In genomic region chr15:99057697-99058420, GRCh38 we compare ENCODE assay signal across 10 cellular contexts. TPM values are rescaled to one million over a fixed set of nuclear protein-coding genes. Genes with fewer than 3 reads are reported as not detected.
DNase-seq lines count a peak whose midpoint lies in the region; ATAC-seq lines count a peak whose summit lies in the region.
"Had no signal": no experiment of that assay in that cellular context is flagged by ENCODE, and none has a peak within 500 bp of the region (broad histone marks: within the 10 kb centered on the region; RNA-seq: fewer than 3 reads in every experiment).

No MANE protein-coding gene starts in this region.

- H3K4me3 Mint-ChIP-seq in activated CD4-positive, alpha-beta T cell treated with anti-CD3 and anti-CD28 coated beads, Interleukin-2, amount 10 ng/mL, durations not matched to agents 7 days and 5 days: peak overlapping the region; percentile 60
- peak overlapping the region; percentile 70 for H3K4me3 Mint-ChIP-seq in activated T-helper 17 cell treated with anti-CD3 and anti-CD28 coated beads, Interleukin-2, amount 50 U/mL, for 72 hours
- H3K4me3 Mint-ChIP-seq in immature natural killer cell: peak overlapping the region; percentile 70 to 78 (median 73)

- no peak for ATAC-seq in activated T-helper 17 cell treated with anti-CD3 and anti-CD28 coated beads, Interleukin-2, amount 50 U/mL, for 72 hours (replicated peaks)

- H3K4me3 ChIP-seq in thymus (ENCODE audit: low read length): no peak overlapping the region

- no peaks in the 10 kb centered on the region for H3K9me3 ChIP-seq in thymus (ENCODE audit: control insufficient read depth)
- H3K9me3 ChIP-seq: adrenal gland had no signal

- no peak for DNase-seq in activated CD4-positive, alpha-beta T cell treated with anti-CD3 and anti-CD28 coated beads, Interleukin-2, amount 10 ng/mL, durations not matched to agents 7 days and 5 days
- DNase-seq in activated CD4-positive, alpha-beta T cell treated with anti-CD3 and anti-CD28 coated beads for 1 hour: no peak
- no peak for DNase-seq in immature natural killer cell
- no peak for DNase-seq in NCI-H1694 treated with DMSO at 0.1 percent for 48 hours (lab: John Stamatoyannopoulos, UW)
- no peak for DNase-seq in T-helper 9 cell
- no peak for DNase-seq in cerebellar nuclear complex (lab: John Stamatoyannopoulos, UW)
- DNase-seq: stimulated activated CD4-positive, alpha-beta T cell treated with anti-CD3 and anti-CD28 coated beads, Interleukin-1b, Interleukin-23, amount 100 ng/mL, for 48 hours had no signal

- H3K9me3 Mint-ChIP-seq in activated CD4-positive, alpha-beta T cell treated with anti-CD3 and anti-CD28 coated beads, Interleukin-2, amount 10 ng/mL, durations not matched to agents 7 days and 5 days: no peaks in the 10 kb centered on the region
- H3K9me3 Mint-ChIP-seq in activated T-helper 17 cell treated with anti-CD3 and anti-CD28 coated beads, Interleukin-2, amount 50 U/mL, for 72 hours: no peaks in the 10 kb centered on the region
- no peaks in the 10 kb centered on the region for H3K9me3 Mint-ChIP-seq in immature natural killer cell

- no peaks in the 10 kb centered on the region for H3K36me3 ChIP-seq in thymus (ENCODE audit: control insufficient read depth, insufficient read depth)
- H3K36me3 ChIP-seq: adrenal gland had no signal

- POLR2A ChIA-PET in activated CD4-positive, alpha-beta T cell treated with anti-CD3 and anti-CD28 coated beads, Interleukin-2, amount 10 ng/mL, durations not matched to agents 7 days and 5 days (lab: Charles Lee): no interaction called here

- 46% methylated on average over 20 of the region's 20 CpGs for WGBS in thymus

- H3K4me1 Mint-ChIP-seq in activated CD4-positive, alpha-beta T cell treated with anti-CD3 and anti-CD28 coated beads, Interleukin-2, amount 10 ng/mL, durations not matched to agents 7 days and 5 days: peaks cover 8% of the 10 kb centered on the region
- no peaks in the 10 kb centered on the region for H3K4me1 Mint-ChIP-seq in activated T-helper 17 cell treated with anti-CD3 and anti-CD28 coated beads, Interleukin-2, amount 50 U/mL, for 72 hours
- peaks cover 12 to 23% of the 10 kb centered on the region in 2 donors for H3K4me1 Mint-ChIP-seq in immature natural killer cell

- peak overlapping the region; percentile 75 for H3K27ac ChIP-seq in thymus (ENCODE audit: low read depth)

- H3K27ac Mint-ChIP-seq in activated CD4-positive, alpha-beta T cell treated with anti-CD3 and anti-CD28 coated beads, Interleukin-2, amount 10 ng/mL, durations not matched to agents 7 days and 5 days: no peak overlapping the region
- no peak overlapping the region for H3K27ac Mint-ChIP-seq in activated T-helper 17 cell treated with anti-CD3 and anti-CD28 coated beads, Interleukin-2, amount 50 U/mL, for 72 hours
- H3K27ac Mint-ChIP-seq in immature natural killer cell: no peak overlapping the region

- peaks cover 8% of the 10 kb centered on the region for H3K4me1 ChIP-seq in thymus (ENCODE audit: control insufficient read depth, insufficient read depth, low read length)

- no peaks in the 10 kb centered on the region for H3K27me3 ChIP-seq in thymus (ENCODE audit: control insufficient read depth, insufficient read depth)
- H3K27me3 ChIP-seq: adrenal gland had no signal

- H3K36me3 Mint-ChIP-seq in activated CD4-positive, alpha-beta T cell treated with anti-CD3 and anti-CD28 coated beads, Interleukin-2, amount 10 ng/mL, durations not matched to agents 7 days and 5 days (ENCODE audit: low read depth): no peaks in the 10 kb centered on the region
- no peaks in the 10 kb centered on the region for H3K36me3 Mint-ChIP-seq in activated T-helper 17 cell treated with anti-CD3 and anti-CD28 coated beads, Interleukin-2, amount 50 U/mL, for 72 hours (ENCODE audit: low read depth)
- no peaks in the 10 kb centered on the region for H3K36me3 Mint-ChIP-seq in immature natural killer cell

- CTCF ChIA-PET in activated CD4-positive, alpha-beta T cell treated with anti-CD3 and anti-CD28 coated beads, Interleukin-2, amount 10 ng/mL, durations not matched to agents 7 days and 5 days (lab: Charles Lee): no interaction called here

- H3K27me3 Mint-ChIP-seq in activated CD4-positive, alpha-beta T cell treated with anti-CD3 and anti-CD28 coated beads, Interleukin-2, amount 10 ng/mL, durations not matched to agents 7 days and 5 days: peaks cover 35% of the 10 kb centered on the region
- H3K27me3 Mint-ChIP-seq in activated T-helper 17 cell treated with anti-CD3 and anti-CD28 coated beads, Interleukin-2, amount 50 U/mL, for 72 hours: peaks cover 34% of the 10 kb centered on the region
- peaks cover 6 to 14% (median 7%) of the 10 kb centered on the region in 3 donors for H3K27me3 Mint-ChIP-seq in immature natural killer cell (ENCODE audit: low read depth in 3 of 3)

RNA-seq across cellular contexts. Expression of gene SYNM, which starts 47.0 kb away (rescaled TPM):
- total RNA-seq in activated CD4-positive, alpha-beta T cell treated with anti-CD3 and anti-CD28 coated beads, Interleukin-2, amount 10 ng/mL, durations not matched to agents 7 days and 5 days: under 1 TPM; 0.08 to 0.12 TPM
- total RNA-seq in activated T-helper 17 cell treated with anti-CD3 and anti-CD28 coated beads, Interleukin-2, amount 50 U/mL, for 72 hours: under 1 TPM; 0.43 to 0.58 TPM
- not detected for polyA plus RNA-seq in immature natural killer cell
- polyA plus RNA-seq in thymus: 10.5 TPM

RNA-seq across cellular contexts. Expression of gene PGPEP1L, which starts 50.3 kb away (rescaled TPM):
- total RNA-seq in activated CD4-positive, alpha-beta T cell treated with anti-CD3 and anti-CD28 coated beads, Interleukin-2, amount 10 ng/mL, durations not matched to agents 7 days and 5 days: not detected
- not detected for total RNA-seq in activated T-helper 17 cell treated with anti-CD3 and anti-CD28 coated beads, Interleukin-2, amount 50 U/mL, for 72 hours
- polyA plus RNA-seq in immature natural killer cell (not detected), thymus (0.14 TPM)
- total RNA-seq: adrenal gland had no signal
